16 cellular contexts compared by ENCODE assay signal in genomic region chr2:49021170-49021743, GRCh38.
"Had no signal": no experiment of that assay in that cellular context is flagged by ENCODE, and none has a peak within 500 bp of the region (broad histone marks: within the 10 kb centered on the region; RNA-seq: fewer than 3 reads in every experiment).

No MANE protein-coding gene starts in this region.

- H3K4me1 Mint-ChIP-seq: activated CD4-positive, alpha-beta memory T cell treated with anti-CD3 and anti-CD28 coated beads, Interleukin-2, amount 10 ng/mL, durations not matched to agents 7 days and 5 days; activated naive CD8-positive, alpha-beta T cell treated with anti-CD3 and anti-CD28 coated beads, Interleukin-2, amount 10 ng/mL, durations not matched to agents 7 days and 5 days had no signal

- H3K9me3 Mint-ChIP-seq: activated CD4-positive, alpha-beta memory T cell treated with anti-CD3 and anti-CD28 coated beads, Interleukin-2, amount 10 ng/mL, durations not matched to agents 7 days and 5 days; activated naive CD8-positive, alpha-beta T cell treated with anti-CD3 and anti-CD28 coated beads, Interleukin-2, amount 10 ng/mL, durations not matched to agents 7 days and 5 days; nephron; T-helper 2 cell treated with Interferon-gamma antibody and Interleukin-4, amounts not matched to agents 5 μg/mL and 100 μg/mL, for 36 hours had no signal

- H3K27ac ChIP-seq: foreskin keratinocyte, left lung, ovary, uterus had no signal

- H3K27ac Mint-ChIP-seq: activated CD4-positive, alpha-beta memory T cell treated with anti-CD3 and anti-CD28 coated beads, Interleukin-2, amount 10 ng/mL, durations not matched to agents 7 days and 5 days; activated naive CD8-positive, alpha-beta T cell treated with anti-CD3 and anti-CD28 coated beads, Interleukin-2, amount 10 ng/mL, durations not matched to agents 7 days and 5 days; nephron; T-helper 2 cell treated with Interferon-gamma antibody and Interleukin-4, amounts not matched to agents 5 μg/mL and 100 μg/mL, for 36 hours had no signal

- H3K27me3 ChIP-seq: foreskin keratinocyte, left lung, ovary, uterus had no signal

- ATAC-seq: foreskin keratinocyte, left lung had no signal

- FAIRE-seq: bronchial epithelial cell, colon, small intestine had no signal

- H3K27me3 Mint-ChIP-seq: activated CD4-positive, alpha-beta memory T cell treated with anti-CD3 and anti-CD28 coated beads, Interleukin-2, amount 10 ng/mL, durations not matched to agents 7 days and 5 days; activated naive CD8-positive, alpha-beta T cell treated with anti-CD3 and anti-CD28 coated beads, Interleukin-2, amount 10 ng/mL, durations not matched to agents 7 days and 5 days had no signal

- DNase-seq: activated CD4-positive, alpha-beta memory T cell treated with anti-CD3 and anti-CD28 coated beads, Interleukin-2, amount 10 ng/mL, durations not matched to agents 7 days and 5 days; activated CD4-positive, alpha-beta T cell treated with anti-CD3 and anti-CD28 coated beads for 1 hour; activated CD8-positive, alpha-beta memory T cell treated with anti-CD3 and anti-CD28 coated beads, Interleukin-2, amount 50 U/mL, for 4 hours; activated naive CD8-positive, alpha-beta T cell treated with anti-CD3 and anti-CD28 coated beads, Interleukin-2, amount 10 ng/mL, durations not matched to agents 7 days and 5 days; aorta; foreskin keratinocyte; islet precursor cell; left lung; mesenchymal stem cell; ovary; small intestine; uterus had no signal

- H3K36me3 Mint-ChIP-seq: activated naive CD8-positive, alpha-beta T cell treated with anti-CD3 and anti-CD28 coated beads, Interleukin-2, amount 10 ng/mL, durations not matched to agents 7 days and 5 days had no signal

- H3K9me3 ChIP-seq: left lung, ovary, uterus had no signal

- H3K36me3 ChIP-seq: left lung, ovary, uterus had no signal

- H3K4me1 ChIP-seq: foreskin keratinocyte, left lung, uterus had no signal

- H3K4me3 ChIP-seq: left lung, ovary, uterus had no signal

- H3K4me3 Mint-ChIP-seq: activated CD4-positive, alpha-beta memory T cell treated with anti-CD3 and anti-CD28 coated beads, Interleukin-2, amount 10 ng/mL, durations not matched to agents 7 days and 5 days; activated naive CD8-positive, alpha-beta T cell treated with anti-CD3 and anti-CD28 coated beads, Interleukin-2, amount 10 ng/mL, durations not matched to agents 7 days and 5 days; nephron; T-helper 2 cell treated with Interferon-gamma antibody and Interleukin-4, amounts not matched to agents 5 μg/mL and 100 μg/mL, for 36 hours had no signal
